In genomic region chr6:39920147-39920546, GRCh38 we compare ENCODE assay signal across 20 cellular contexts. TPM values are rescaled to one million over a fixed set of nuclear protein-coding genes. Genes with fewer than 3 reads are reported as not detected.
DNase-seq lines count a peak whose midpoint lies in the region; ATAC-seq, FAIRE-seq and TF ChIP-seq lines count a peak whose summit lies in the region.
"Had no signal": no experiment of that assay in that cellular context is flagged by ENCODE, and none has a peak within 500 bp of the region (broad histone marks: within the 10 kb centered on the region; RNA-seq: fewer than 3 reads in every experiment).

No MANE protein-coding gene starts in this region.

- H3K4me1 ChIP-seq in right lobe of liver: peaks cover 0 to 86% (median 32%) of the 10 kb centered on the region in 4 donors
- H3K4me1 ChIP-seq in small intestine (ENCODE audit: control insufficient read depth in 2 of 2, insufficient read depth in 1 of 2, low read depth in 1 of 2, low read length in 1 of 2): peaks cover 7 to 9% of the 10 kb centered on the region in 2 donors
- H3K4me1 ChIP-seq: BE2C, HAP-1 had no signal

- no peak for TF ChIP-seq POLR2A in right lobe of liver (IDR thresholded peaks at IDR 0.05)

- intact Hi-C loops in right lobe of liver (cut with DNase I): no loop called here

- ATAC-seq in right lobe of liver (peak; percentile 11 to 48 (median 35)), GM18909 (IDR thresholded peaks at IDR 0.05; ENCODE audit: poor library complexity, unreplicated experiment) (no peak)

- FAIRE-seq in colon (lab: Jason Lieb, UNC) (peak; percentile 43), small intestine (lab: Jason Lieb, UNC) (peak; percentile 82)
- FAIRE-seq: A204.1, D721Med, G401.6, GM12891 had no signal

- no peaks in the 10 kb centered on the region for H3K9me3 ChIP-seq in right lobe of liver
- H3K9me3 ChIP-seq in small intestine (ENCODE audit: control insufficient read depth, low read depth): no peaks in the 10 kb centered on the region
- H3K9me3 ChIP-seq: BE2C, HAP-1 had no signal

- peak overlapping the region in 1 of 3 donors; percentile 16 for H3K4me3 ChIP-seq in right lobe of liver
- no peak overlapping the region for H3K4me3 ChIP-seq in small intestine (ENCODE audit: low read depth in 1 of 2, low read length in 2 of 2)
- H3K4me3 ChIP-seq: GM23248, HAP-1 had no signal

- H3K27me3 ChIP-seq in right lobe of liver: no peaks in the 10 kb centered on the region
- no peaks in the 10 kb centered on the region for H3K27me3 ChIP-seq in small intestine (ENCODE audit: control insufficient read depth in 2 of 2, insufficient read depth in 2 of 2, low read length in 2 of 2)
- H3K27me3 ChIP-seq: BE2C had no signal

- DNase-seq in kidney tubule cell (ENCODE audit: low spot score): peak; percentile 23
- DNase-seq in right lobe of liver: no peak
- DNase-seq in small intestine: peak; percentile 86
- DNase-seq in NCI-H1417 treated with DMSO at 0.1 percent for 48 hours (lab: John Stamatoyannopoulos, UW): no peak
- no peak for DNase-seq in activated T-cell treated with anti-CD3 and anti-CD28 coated beads, Interleukin-2, amount 50 U/mL, for 1 hour
- no peak for DNase-seq in NAMALWA (ENCODE audit: low spot score)
- DNase-seq: ACHN; BE2C; C1 segment of cervical spinal cord; CD4-positive, CD25-positive, alpha-beta regulatory T cell; CD8-positive, alpha-beta memory T cell; COR-L47; GM23248 had no signal

- WGBS in right lobe of liver (ENCODE audit: insufficient coverage, low coverage, low lambda C conversion rate, missing lambda C conversion rate): 27% methylated on average over 3 of the region's 3 CpGs
- 21 to 55% (median 38%) methylated on average over 3 of the region's 3 CpGs for WGBS in small intestine, 3 donors

- no peak for TF ChIP-seq CTCF in right lobe of liver (IDR thresholded peaks at IDR 0.05)

- peaks cover 0 to 15% (median 5%) of the 10 kb centered on the region in 4 donors for H3K36me3 ChIP-seq in right lobe of liver
- H3K36me3 ChIP-seq in small intestine (ENCODE audit: control insufficient read depth in 2 of 2, insufficient read depth in 2 of 2, low read length in 2 of 2): peaks cover under 1 to 11% of the 10 kb centered on the region in 2 donors
- H3K36me3 ChIP-seq: BE2C, HAP-1 had no signal

- peak overlapping the region in 2 of 3 donors; percentile 46 to 65 for H3K27ac ChIP-seq in right lobe of liver
- no peak overlapping the region for H3K27ac ChIP-seq in small intestine (ENCODE audit: low read depth in 1 of 2, low read length in 1 of 2)
- H3K27ac ChIP-seq: GM23248 had no signal

RNA-seq across cellular contexts. Expression of gene MOCS1, which starts 14.1 kb away (rescaled TPM):
- 10 to 100 TPM; 18.0 to 35.3 (median 27.8) TPM for total RNA-seq in right lobe of liver
- polyA plus RNA-seq in small intestine: 10 to 100 TPM; 15.4 to 29.6 (median 20.6) TPM

Comparison
In these comparisons a context has a peak if more than half of its experiments do, and no peak if none do; other contexts are left out.
1. DNase-seq: peak in kidney tubule cell (single experiment) and small intestine (single experiment); none in right lobe of liver (0 of 3), NCI-H1417 treated with DMSO at 0.1 percent for 48 hours (single experiment), activated T-cell treated with anti-CD3 and anti-CD28 coated beads, Interleukin-2, amount 50 U/mL, for 1 hour (single experiment) and NAMALWA (single experiment).
2. H3K27ac ChIP-seq: peak in right lobe of liver (2 of 3); none in small intestine (0 of 2).